In the genomic region with DNA sequence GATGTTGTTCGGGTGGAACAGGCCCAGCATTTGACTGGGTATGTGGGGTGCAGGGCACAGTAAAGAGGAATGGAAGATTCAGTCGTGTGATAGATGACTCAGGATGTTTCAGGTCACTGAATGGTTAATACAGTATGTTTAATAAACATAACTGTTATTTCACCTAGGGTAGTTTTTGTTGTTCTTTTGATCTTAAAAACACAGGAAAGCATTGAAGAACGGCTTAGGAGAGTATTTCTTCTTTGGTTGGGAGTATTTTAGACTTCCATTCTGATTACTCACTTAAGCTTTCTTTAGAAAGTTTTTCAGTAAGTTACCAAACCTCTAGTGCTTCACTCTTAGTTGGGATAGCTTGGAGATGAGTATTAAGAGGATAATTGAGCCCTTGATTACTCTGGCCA, we compare ENCODE assay signal across 14 cellular contexts.
DNase-seq lines count a peak whose midpoint lies in the region; ATAC-seq, FAIRE-seq and TF ChIP-seq lines count a peak whose summit lies in the region.
"Had no signal": no experiment of that assay in that cellular context is flagged by ENCODE, and none has a peak within 500 bp of the region (broad histone marks: within the 10 kb centered on the region; RNA-seq: fewer than 3 reads in every experiment).

No MANE protein-coding gene starts in this region.

- peak overlapping the region; percentile 24 for H3K27ac Mint-ChIP-seq in astrocyte (ENCODE audit: unreplicated experiment)

- peak; percentile 42 for ATAC-seq in GM21786 (IDR thresholded peaks at IDR 0.05; ENCODE audit: unreplicated experiment)

- H3K27ac ChIP-seq in astrocyte (ENCODE audit: low read depth, low read length) (peak overlapping the region; percentile 50), adrenal gland (no peak overlapping the region)
- H3K27ac ChIP-seq: colonic mucosa, SJCRH30 had no signal

- TF ChIP-seq POLR2A in adrenal gland (IDR thresholded peaks at IDR 0.05): no peak

- H3K36me3 Mint-ChIP-seq in astrocyte (ENCODE audit: low read depth, unreplicated experiment): no peaks in the 10 kb centered on the region

- intact Hi-C loops in adrenal gland (cut with DNase I): no loop called here

- H3K27me3 ChIP-seq in astrocyte (ENCODE audit: insufficient read depth, low read length): no peaks in the 10 kb centered on the region
- no peaks in the 10 kb centered on the region for H3K27me3 ChIP-seq in adrenal gland
- H3K27me3 ChIP-seq: colonic mucosa, SJCRH30 had no signal

- H3K4me2 ChIP-seq in astrocyte (ENCODE audit: low read length): peak overlapping the region; percentile 15
- H3K4me2 ChIP-seq: BLaER1 treated with 17β-estradiol and CSF1 and Interleukin-3, amounts not matched to agents 10 nM and 100 nM had no signal

- H3K36me3 ChIP-seq in astrocyte (ENCODE audit: insufficient read depth, low read length) (no peaks in the 10 kb centered on the region), adrenal gland (replicated peaks in 1 of 2) (no peaks in the 10 kb centered on the region)
- H3K36me3 ChIP-seq: colonic mucosa had no signal

- H3K4me1 Mint-ChIP-seq in astrocyte (ENCODE audit: low read depth, unreplicated experiment): peaks cover 6% of the 10 kb centered on the region

- 55 to 72% (median 63%) methylated on average over 3 of the region's 3 CpGs for WGBS in adrenal gland, 4 donors

- H3K9me3 ChIP-seq in astrocyte (ENCODE audit: insufficient read depth, low read depth, low read length) (no peaks in the 10 kb centered on the region), adrenal gland (replicated peaks in 1 of 3) (no peaks in the 10 kb centered on the region)
- H3K9me3 ChIP-seq: BLaER1 treated with 17β-estradiol and CSF1 and Interleukin-3, amounts not matched to agents 10 nM and 100 nM; colonic mucosa; SJCRH30 had no signal

- H3K79me2 ChIP-seq in astrocyte (ENCODE audit: insufficient read depth, low read length): peaks cover 42% of the 10 kb centered on the region

- FAIRE-seq in astrocyte (lab: Jason Lieb, UNC): peak; percentile 99
- FAIRE-seq: H1 had no signal

- no peak overlapping the region for H3K4me3 Mint-ChIP-seq in astrocyte (ENCODE audit: unreplicated experiment)

- H4K20me1 ChIP-seq in astrocyte (ENCODE audit: insufficient read depth, low read length): peaks cover 8% of the 10 kb centered on the region

- no peak overlapping the region for H2AFZ ChIP-seq in astrocyte (ENCODE audit: low read depth, low read length)

- no peak overlapping the region for H3K9ac ChIP-seq in astrocyte (ENCODE audit: low read length)
- H3K9ac ChIP-seq: BLaER1 treated with 17β-estradiol and CSF1 and Interleukin-3, amounts not matched to agents 10 nM and 100 nM had no signal

- H3K9me3 Mint-ChIP-seq in astrocyte (ENCODE audit: unreplicated experiment): no peaks in the 10 kb centered on the region

- TF ChIP-seq CTCF in AG10803 (conservative IDR thresholded peaks at IDR 0.05; ENCODE audit: low read length) (no peak), astrocyte (IDR thresholded peaks at IDR 0.05; ENCODE audit: insufficient read depth, low read depth, low read length) (no peak), adrenal gland (IDR thresholded peaks at IDR 0.05) (no peak)

- no peaks in the 10 kb centered on the region for H3K27me3 Mint-ChIP-seq in astrocyte (ENCODE audit: low read depth, unreplicated experiment)

- H3K4me3 ChIP-seq in AG10803 (ENCODE audit: low read length): no peak overlapping the region
- no peak overlapping the region for H3K4me3 ChIP-seq in astrocyte (ENCODE audit: insufficient read depth, low read depth, low read length)
- no peak overlapping the region for H3K4me3 ChIP-seq in adrenal gland
- H3K4me3 ChIP-seq: BLaER1 treated with 17β-estradiol and CSF1 and Interleukin-3, amounts not matched to agents 10 nM and 100 nM; colonic mucosa; SJCRH30 had no signal

- H3K4me1 ChIP-seq in astrocyte (ENCODE audit: insufficient read depth, low read length) (no peaks in the 10 kb centered on the region), adrenal gland (replicated peaks in 1 of 2) (no peaks in the 10 kb centered on the region)
- H3K4me1 ChIP-seq: colonic mucosa, SJCRH30 had no signal

- DNase-seq in AG10803 (ENCODE audit: low read depth) (peak; percentile 30), astrocyte (ENCODE audit: low read depth) (peak; percentile 12), myocyte (ENCODE audit: low read depth) (peak; percentile 14), adrenal gland (no peak), T1000 (lab: John Stamatoyannopoulos, UW) (no peak)
- DNase-seq in stimulated activated CD4-positive, alpha-beta T cell treated with anti-CD3 and anti-CD28 coated beads, Interleukin-4, amount 100 ng/mL, for 24 hours: no peak
- DNase-seq in stimulated activated naive CD4-positive, alpha-beta T cell treated with Interleukin-2 at 50 U/mL for 16 hours (lab: John Stamatoyannopoulos, UW): no peak
- DNase-seq: activated effector memory CD4-positive, alpha-beta T cell treated with anti-CD3 and anti-CD28 coated beads, Interleukin-2, amount 50 U/mL, for 16 hours; colonic mucosa; NCI-H510A treated with DMSO at 0.1 percent for 48 hours; SJCRH30 had no signal

Comparison
In these comparisons a context has a peak if more than half of its experiments do, and no peak if none do; other contexts are left out.
1. DNase-seq: peak in AG10803 (single experiment), astrocyte (single experiment) and myocyte (single experiment); none in adrenal gland (0 of 7), stimulated activated CD4-positive, alpha-beta T cell treated with anti-CD3 and anti-CD28 coated beads, Interleukin-4, amount 100 ng/mL, for 24 hours (single experiment), T1000 (single experiment) and stimulated activated naive CD4-positive, alpha-beta T cell treated with Interleukin-2 at 50 U/mL for 16 hours (single experiment).